25 cellular contexts compared by ENCODE assay signal in genomic region chr9:136920069-136920468, GRCh38. TPM values are rescaled to one million over a fixed set of nuclear protein-coding genes. Genes with fewer than 3 reads are reported as not detected.
A peak's percentile ranks its signal among the peaks of the same experiment; 100 is the strongest.
DNase-seq lines count a peak whose midpoint lies in the region; ATAC-seq and TF ChIP-seq lines count a peak whose summit lies in the region.
"Had no signal": no experiment of that assay in that cellular context is flagged by ENCODE, and none has a peak within 500 bp of the region (broad histone marks: within the 10 kb centered on the region; RNA-seq: fewer than 3 reads in every experiment).

No MANE protein-coding gene starts in this region.

- no peak overlapping the region for H2AFZ ChIP-seq in osteoblast (ENCODE audit: low read length)
- H2AFZ ChIP-seq: GM23338 had no signal

- no peak overlapping the region for H3K4me3 Mint-ChIP-seq in activated CD4-positive, alpha-beta memory T cell treated with anti-CD3 and anti-CD28 coated beads for 36 hours
- no peak overlapping the region for H3K4me3 Mint-ChIP-seq in activated CD4-positive, alpha-beta memory T cell treated with anti-CD3 and anti-CD28 coated beads, Interleukin-2, amount 10 ng/mL, durations not matched to agents 7 days and 5 days
- H3K4me3 Mint-ChIP-seq in T-helper 17 cell = no peak overlapping the region
- H3K4me3 Mint-ChIP-seq in endothelial cell (ENCODE audit: unreplicated experiment) = peak overlapping the region; percentile 25
- H3K4me3 Mint-ChIP-seq: CD14-positive monocyte; CD4-positive, alpha-beta T cell; CD8-positive, alpha-beta memory T cell; GM23338 had no signal

- no peak for DNase-seq in activated CD4-positive, alpha-beta memory T cell treated with anti-CD3 and anti-CD28 coated beads for 36 hours
- DNase-seq in activated CD4-positive, alpha-beta memory T cell treated with anti-CD3 and anti-CD28 coated beads, Interleukin-2, amount 10 ng/mL, durations not matched to agents 7 days and 5 days = no peak
- DNase-seq in T-helper 17 cell = no peak
- DNase-seq in endothelial cell (ENCODE audit: low spot score) = no peak
- peak; percentile 36 for DNase-seq in osteoblast (ENCODE audit: insufficient read length, low spot score, missing footprints)
- DNase-seq in breast epithelium (ENCODE audit: low spot score in 2 of 2) = no peak
- DNase-seq: 8988T; ACHN; AML-193; BE2C; CD4-positive, alpha-beta T cell; CD8-positive, alpha-beta memory T cell; DMS 273 treated with DMSO at 0.1 percent for 48 hours; DMS79; EL; GDM1; HCEC 1CT had no signal

- no peak for TF ChIP-seq POLR2A in breast epithelium (IDR thresholded peaks at IDR 0.05)

- H3K79me2 ChIP-seq in osteoblast (ENCODE audit: insufficient read depth, low read length) = no peaks in the 10 kb centered on the region

- peaks cover 46% of the 10 kb centered on the region for H3K36me3 Mint-ChIP-seq in activated CD4-positive, alpha-beta memory T cell treated with anti-CD3 and anti-CD28 coated beads for 36 hours
- peaks cover 53% of the 10 kb centered on the region for H3K36me3 Mint-ChIP-seq in activated CD4-positive, alpha-beta memory T cell treated with anti-CD3 and anti-CD28 coated beads, Interleukin-2, amount 10 ng/mL, durations not matched to agents 7 days and 5 days (ENCODE audit: low read depth)
- H3K36me3 Mint-ChIP-seq in T-helper 17 cell (ENCODE audit: low read depth) (peaks cover 5% of the 10 kb centered on the region), endothelial cell (ENCODE audit: low read depth, unreplicated experiment) (peaks cover 18% of the 10 kb centered on the region)

- H3K4me2 ChIP-seq in osteoblast (ENCODE audit: insufficient read depth, low read length) = no peak overlapping the region
- H3K4me2 ChIP-seq: A549; BLaER1 treated with 17β-estradiol and CSF1 and Interleukin-3, amounts not matched to agents 10 nM and 100 nM; GM23338 had no signal

- intact Hi-C loops in activated CD4-positive, alpha-beta memory T cell treated with anti-CD3 and anti-CD28 coated beads for 36 hours (cut with micrococcal nuclease) = no loop called here
- intact Hi-C loops in breast epithelium (cut with DNase I; ENCODE audit: low total_unique reads) = no loop called here

- POLR2A ChIA-PET in activated CD4-positive, alpha-beta memory T cell treated with anti-CD3 and anti-CD28 coated beads for 36 hours (lab: Charles Lee) = no interaction called here
- POLR2A ChIA-PET in activated CD4-positive, alpha-beta memory T cell treated with anti-CD3 and anti-CD28 coated beads, Interleukin-2, amount 10 ng/mL, durations not matched to agents 7 days and 5 days (lab: Charles Lee) = interaction anchor here (0.6 kb wide), 1 partner anchor 55 kb away, joined by 3 read pairs; no protein-coding TSS in a partner anchor

- H3K9me3 Mint-ChIP-seq in activated CD4-positive, alpha-beta memory T cell treated with anti-CD3 and anti-CD28 coated beads for 36 hours = no peaks in the 10 kb centered on the region
- H3K9me3 Mint-ChIP-seq in activated CD4-positive, alpha-beta memory T cell treated with anti-CD3 and anti-CD28 coated beads, Interleukin-2, amount 10 ng/mL, durations not matched to agents 7 days and 5 days = no peaks in the 10 kb centered on the region
- H3K9me3 Mint-ChIP-seq in endothelial cell (ENCODE audit: unreplicated experiment) = no peaks in the 10 kb centered on the region
- H3K9me3 Mint-ChIP-seq: CD4-positive, alpha-beta T cell; CD8-positive, alpha-beta memory T cell; GM23338 had no signal

- H3K36me3 ChIP-seq in osteoblast (ENCODE audit: insufficient read depth, low read length) (peaks cover 39% of the 10 kb centered on the region), breast epithelium (no peaks in the 10 kb centered on the region)

- no peak overlapping the region for H3K4me3 ChIP-seq in osteoblast (ENCODE audit: insufficient read depth, low read length)
- no peak overlapping the region for H3K4me3 ChIP-seq in breast epithelium
- H3K4me3 ChIP-seq: A549; BLaER1 treated with 17β-estradiol and CSF1 and Interleukin-3, amounts not matched to agents 10 nM and 100 nM; GM12878; GM23338 had no signal

- H3K4me1 Mint-ChIP-seq in activated CD4-positive, alpha-beta memory T cell treated with anti-CD3 and anti-CD28 coated beads for 36 hours (ENCODE audit: low read depth) = peaks cover 14% of the 10 kb centered on the region
- H3K4me1 Mint-ChIP-seq in activated CD4-positive, alpha-beta memory T cell treated with anti-CD3 and anti-CD28 coated beads, Interleukin-2, amount 10 ng/mL, durations not matched to agents 7 days and 5 days = peaks cover 14% of the 10 kb centered on the region
- H3K4me1 Mint-ChIP-seq in T-helper 17 cell (peaks cover 8% of the 10 kb centered on the region), endothelial cell (ENCODE audit: unreplicated experiment) (no peaks in the 10 kb centered on the region)
- H3K4me1 Mint-ChIP-seq: CD14-positive monocyte, GM23338 had no signal

- H3K27ac Mint-ChIP-seq in activated CD4-positive, alpha-beta memory T cell treated with anti-CD3 and anti-CD28 coated beads for 36 hours = peak overlapping the region; percentile 30
- H3K27ac Mint-ChIP-seq in activated CD4-positive, alpha-beta memory T cell treated with anti-CD3 and anti-CD28 coated beads, Interleukin-2, amount 10 ng/mL, durations not matched to agents 7 days and 5 days = no peak overlapping the region
- peak overlapping the region; percentile 81 for H3K27ac Mint-ChIP-seq in T-helper 17 cell
- no peak overlapping the region for H3K27ac Mint-ChIP-seq in endothelial cell (ENCODE audit: unreplicated experiment)
- H3K27ac Mint-ChIP-seq: CD4-positive, alpha-beta T cell; GM23338 had no signal

- H3K9me3 ChIP-seq in T-helper 17 cell (ENCODE audit: control insufficient read depth, low read length, poor library complexity, severe bottlenecking) (no peaks in the 10 kb centered on the region), osteoblast (ENCODE audit: low read depth, low read length) (no peaks in the 10 kb centered on the region), breast epithelium (no peaks in the 10 kb centered on the region)
- H3K9me3 ChIP-seq: A549; BE2C; BLaER1 treated with 17β-estradiol and CSF1 and Interleukin-3, amounts not matched to agents 10 nM and 100 nM had no signal

- TF ChIP-seq CTCF in endothelial cell (IDR thresholded peaks at IDR 0.05; ENCODE audit: unreplicated experiment) = no peak
- no peak for TF ChIP-seq CTCF in osteoblast (IDR thresholded peaks at IDR 0.05; ENCODE audit: extremely low read depth, low read depth, low read length)
- no peak for TF ChIP-seq CTCF in breast epithelium (IDR thresholded peaks at IDR 0.05)

- no peak overlapping the region for H3K27ac ChIP-seq in osteoblast (ENCODE audit: low read depth, low read length)
- H3K27ac ChIP-seq in breast epithelium = no peak overlapping the region
- H3K27ac ChIP-seq: BLaER1 treated with 17β-estradiol and CSF1 and Interleukin-3, amounts not matched to agents 10 nM and 100 nM had no signal

- H4K20me1 ChIP-seq in osteoblast (ENCODE audit: insufficient read depth, low read length) = peaks cover 3% of the 10 kb centered on the region

- no peaks in the 10 kb centered on the region for H3K27me3 ChIP-seq in osteoblast (ENCODE audit: insufficient read depth, low read length)
- no peaks in the 10 kb centered on the region for H3K27me3 ChIP-seq in breast epithelium
- H3K27me3 ChIP-seq: BE2C; BLaER1 treated with 17β-estradiol and CSF1 and Interleukin-3, amounts not matched to agents 10 nM and 100 nM had no signal

- no peaks in the 10 kb centered on the region for H3K27me3 Mint-ChIP-seq in activated CD4-positive, alpha-beta memory T cell treated with anti-CD3 and anti-CD28 coated beads for 36 hours
- H3K27me3 Mint-ChIP-seq in activated CD4-positive, alpha-beta memory T cell treated with anti-CD3 and anti-CD28 coated beads, Interleukin-2, amount 10 ng/mL, durations not matched to agents 7 days and 5 days = no peaks in the 10 kb centered on the region
- no peaks in the 10 kb centered on the region for H3K27me3 Mint-ChIP-seq in T-helper 17 cell
- peaks cover 9% of the 10 kb centered on the region for H3K27me3 Mint-ChIP-seq in endothelial cell (ENCODE audit: unreplicated experiment)
- H3K27me3 Mint-ChIP-seq: CD4-positive, alpha-beta T cell; CD8-positive, alpha-beta memory T cell had no signal

- CTCF ChIA-PET in activated CD4-positive, alpha-beta memory T cell treated with anti-CD3 and anti-CD28 coated beads for 36 hours (lab: Charles Lee) = interaction anchor here (1.0 kb wide), 1 partner anchor 78 kb away, joined by 4 read pairs; the partner anchor contains the start of gene AJM1
- CTCF ChIA-PET in activated CD4-positive, alpha-beta memory T cell treated with anti-CD3 and anti-CD28 coated beads, Interleukin-2, amount 10 ng/mL, durations not matched to agents 7 days and 5 days (lab: Charles Lee) = no interaction called here

- ATAC-seq in T-helper 17 cell (no peak), GM21528 (IDR thresholded peaks at IDR 0.05; ENCODE audit: low FRiP score, unreplicated experiment) (no peak)
- no peak for ATAC-seq in activated CD4-positive, CD25-positive, alpha-beta regulatory T cell treated with anti-CD3 and anti-CD28 coated beads, Interleukin-2, amount 50 U/mL, for 24 hours
- ATAC-seq: A549, GM12878, GM23338 had no signal

- H3K4me1 ChIP-seq in osteoblast (ENCODE audit: insufficient read depth, low read length) = no peaks in the 10 kb centered on the region
- no peaks in the 10 kb centered on the region for H3K4me1 ChIP-seq in breast epithelium
- H3K4me1 ChIP-seq: BE2C; BLaER1 treated with 17β-estradiol and CSF1 and Interleukin-3, amounts not matched to agents 10 nM and 100 nM had no signal

RNA-seq across cellular contexts. Expression of gene FBXW5, which starts 24.5 kb away (rescaled TPM):
- 10 to 100 TPM; 66.8 to 69.4 TPM for total RNA-seq in activated CD4-positive, alpha-beta memory T cell treated with anti-CD3 and anti-CD28 coated beads for 36 hours
- total RNA-seq in activated CD4-positive, alpha-beta memory T cell treated with anti-CD3 and anti-CD28 coated beads, Interleukin-2, amount 10 ng/mL, durations not matched to agents 7 days and 5 days = 100 to 1,000 TPM; 118 to 119 TPM
- total RNA-seq in T-helper 17 cell (10 to 100 TPM; 84.3 to 88.4 TPM), endothelial cell (ENCODE audit: unreplicated experiment) (100.0 TPM), osteoblast (143 and 157 TPM in 2 replicates), breast epithelium (100 to 1,000 TPM; 103 to 183 (median 126) TPM)

RNA-seq across cellular contexts. Expression of gene C8G, which starts 25.0 kb away (rescaled TPM):
- under 1 TPM; 0.90 to 0.94 TPM for total RNA-seq in activated CD4-positive, alpha-beta memory T cell treated with anti-CD3 and anti-CD28 coated beads for 36 hours
- 1 to 10 TPM; 1.5 to 3.2 TPM for total RNA-seq in activated CD4-positive, alpha-beta memory T cell treated with anti-CD3 and anti-CD28 coated beads, Interleukin-2, amount 10 ng/mL, durations not matched to agents 7 days and 5 days
- total RNA-seq in T-helper 17 cell (1 to 10 TPM; 1.4 to 2.7 TPM), endothelial cell (ENCODE audit: unreplicated experiment) (1.1 TPM), osteoblast (1.2 TPM in 1 of 2 replicates, not detected in the other), breast epithelium (not detected)
- total RNA-seq: CD4-positive, alpha-beta T cell; GM23338; H4 had no signal

RNA-seq across cellular contexts. Expression of gene LCN12, which starts 32.0 kb away (rescaled TPM):
- 1 to 10 TPM; 1.6 to 2.1 TPM for total RNA-seq in activated CD4-positive, alpha-beta memory T cell treated with anti-CD3 and anti-CD28 coated beads for 36 hours
- 1 to 10 TPM; 2.5 to 2.9 TPM for total RNA-seq in activated CD4-positive, alpha-beta memory T cell treated with anti-CD3 and anti-CD28 coated beads, Interleukin-2, amount 10 ng/mL, durations not matched to agents 7 days and 5 days
- total RNA-seq in T-helper 17 cell (1 to 10 TPM; 2.6 to 4.2 TPM), endothelial cell (ENCODE audit: unreplicated experiment) (1.5 TPM), osteoblast (not detected in 2 replicates), breast epithelium (1 to 10 TPM in 2 of 3 donors, not detected in 1; 1.8 to 5.6 TPM)
- total RNA-seq: H4 had no signal

RNA-seq across cellular contexts. Expression of gene TRAF2, which starts 33.8 kb away (rescaled TPM):
- 10 to 100 TPM; 40.0 to 41.4 TPM for total RNA-seq in activated CD4-positive, alpha-beta memory T cell treated with anti-CD3 and anti-CD28 coated beads for 36 hours
- 10 to 100 TPM; 43.6 to 45.7 TPM for total RNA-seq in activated CD4-positive, alpha-beta memory T cell treated with anti-CD3 and anti-CD28 coated beads, Interleukin-2, amount 10 ng/mL, durations not matched to agents 7 days and 5 days
- total RNA-seq in T-helper 17 cell (10 to 100 TPM; 20.8 to 21.4 TPM), endothelial cell (ENCODE audit: unreplicated experiment) (21.7 TPM), osteoblast (6.2 and 6.8 TPM in 2 replicates), breast epithelium (1 to 10 TPM; 3.4 to 8.9 (median 8.5) TPM)

RNA-seq across cellular contexts. Expression of gene EDF1, which starts 54.0 kb away (rescaled TPM):
- 100 to 1,000 TPM; 302 to 311 TPM for total RNA-seq in activated CD4-positive, alpha-beta memory T cell treated with anti-CD3 and anti-CD28 coated beads for 36 hours
- total RNA-seq in activated CD4-positive, alpha-beta memory T cell treated with anti-CD3 and anti-CD28 coated beads, Interleukin-2, amount 10 ng/mL, durations not matched to agents 7 days and 5 days = 100 to 1,000 TPM; 301 to 316 TPM
- total RNA-seq in T-helper 17 cell = 100 to 1,000 TPM; 212 to 224 TPM
- 286 TPM for total RNA-seq in endothelial cell (ENCODE audit: unreplicated experiment)
- 126 and 173 TPM in 2 replicates for total RNA-seq in osteoblast
- 100 to 1,000 TPM; 334 to 365 (median 365) TPM for total RNA-seq in breast epithelium

Comparison
In these comparisons a context has a peak if more than half of its experiments do, and no peak if none do; other contexts are left out.
1. H3K27ac Mint-ChIP-seq: peak in activated CD4-positive, alpha-beta memory T cell treated with anti-CD3 and anti-CD28 coated beads for 36 hours (single experiment) and T-helper 17 cell (single experiment); none in activated CD4-positive, alpha-beta memory T cell treated with anti-CD3 and anti-CD28 coated beads, Interleukin-2, amount 10 ng/mL, durations not matched to agents 7 days and 5 days (single experiment) and endothelial cell (single experiment).